9 cellular contexts compared by ENCODE assay signal in genomic region chrX:41558531-41558930, GRCh38.
DNase-seq lines count a peak whose midpoint lies in the region; ATAC-seq and TF ChIP-seq lines count a peak whose summit lies in the region.
"Had no signal": no experiment of that assay in that cellular context is flagged by ENCODE, and none has a peak within 500 bp of the region (broad histone marks: within the 10 kb centered on the region; RNA-seq: fewer than 3 reads in every experiment).

No MANE protein-coding gene starts in this region.

- H3K4me1 ChIP-seq in left lung = peaks cover 0 to 26% of the 10 kb centered on the region in 2 donors

- TF ChIP-seq CTCF in CD14-positive monocyte (IDR thresholded peaks at IDR 0.05) (peak; percentile 64), HFF-Myc (IDR thresholded peaks at IDR 0.05; ENCODE audit: low read depth, low read length, missing control alignments) (peak; percentile 4), left lung (IDR thresholded peaks at IDR 0.05) (peak in 1 of 2 donors; percentile 24)
- TF ChIP-seq CTCF in activated CD8-positive, alpha-beta T cell treated with anti-CD3 and anti-CD28 coated beads for 36 hours (IDR thresholded peaks at IDR 0.05) = peak; percentile 52

- no peak overlapping the region for H3K4me3 ChIP-seq in HFF-Myc (replicated peaks; ENCODE audit: low read depth, low read length)
- no peak overlapping the region for H3K4me3 ChIP-seq in left lung

- intact Hi-C loops in CD14-positive monocyte (cut with micrococcal nuclease) (loop anchor here (10.0 kb wide), 1 partner anchor 206 kb away; no protein-coding TSS in a partner anchor), left lung (cut with DNase I) (no loop called here)
- intact Hi-C loops in activated CD8-positive, alpha-beta T cell treated with anti-CD3 and anti-CD28 coated beads for 36 hours (cut with micrococcal nuclease) = loop anchor here (10.0 kb wide), 1 partner anchor 196 kb away; no protein-coding TSS in a partner anchor
- intact Hi-C loops in activated T-helper 2 cell treated with anti-CD3 and anti-CD28 coated beads, Interferon-gamma antibody, Interleukin-2, Interleukin-4, amounts not matched to agents 10 μg/mL and 5 μg/mL and 100 μg/mL, durations not matched to agents 14 hours and 24 hours and 36 hours (cut with micrococcal nuclease) = loop anchor here (5.0 kb wide), 1 partner anchor 109 kb away; no protein-coding TSS in a partner anchor

- POLR2A ChIA-PET in activated CD8-positive, alpha-beta T cell treated with anti-CD3 and anti-CD28 coated beads for 36 hours (lab: Charles Lee) = no interaction called here

- H3K4me1 Mint-ChIP-seq in CD14-positive monocyte = peaks cover 19% of the 10 kb centered on the region
- H3K4me1 Mint-ChIP-seq in activated CD8-positive, alpha-beta T cell treated with anti-CD3 and anti-CD28 coated beads for 36 hours (ENCODE audit: low read depth) = peaks cover 41% of the 10 kb centered on the region
- peaks cover 33% of the 10 kb centered on the region for H3K4me1 Mint-ChIP-seq in activated T-helper 2 cell treated with anti-CD3 and anti-CD28 coated beads, Interferon-gamma antibody, Interleukin-2, Interleukin-4, amounts not matched to agents 10 μg/mL and 5 μg/mL and 100 μg/mL, durations not matched to agents 14 hours and 24 hours and 36 hours (ENCODE audit: low read depth)

- CTCF ChIA-PET in activated CD8-positive, alpha-beta T cell treated with anti-CD3 and anti-CD28 coated beads for 36 hours (lab: Charles Lee) = interaction anchor here (1.1 to 1.7 kb wide), 3 partner anchors 173 to 202 kb away, joined by 3 to 20 read pairs (median 3); no protein-coding TSS in a partner anchor

- peak overlapping the region in 1 of 2 donors; percentile 73 for H3K27ac ChIP-seq in left lung

- H3K27ac Mint-ChIP-seq in CD14-positive monocyte = peak overlapping the region in 5 of 7 donors; percentile 25 to 75 (median 72)
- H3K27ac Mint-ChIP-seq in activated CD8-positive, alpha-beta T cell treated with anti-CD3 and anti-CD28 coated beads for 36 hours = no peak overlapping the region
- H3K27ac Mint-ChIP-seq in activated T-helper 2 cell treated with anti-CD3 and anti-CD28 coated beads, Interferon-gamma antibody, Interleukin-2, Interleukin-4, amounts not matched to agents 10 μg/mL and 5 μg/mL and 100 μg/mL, durations not matched to agents 14 hours and 24 hours and 36 hours = no peak overlapping the region

- no peaks in the 10 kb centered on the region for H3K36me3 ChIP-seq in left lung

- no peak overlapping the region for H3K4me3 Mint-ChIP-seq in CD14-positive monocyte
- H3K4me3 Mint-ChIP-seq in activated CD8-positive, alpha-beta T cell treated with anti-CD3 and anti-CD28 coated beads for 36 hours = no peak overlapping the region
- no peak overlapping the region for H3K4me3 Mint-ChIP-seq in activated T-helper 2 cell treated with anti-CD3 and anti-CD28 coated beads, Interferon-gamma antibody, Interleukin-2, Interleukin-4, amounts not matched to agents 10 μg/mL and 5 μg/mL and 100 μg/mL, durations not matched to agents 14 hours and 24 hours and 36 hours (ENCODE audit: low read depth)
- H3K4me3 Mint-ChIP-seq: central memory CD8-positive, alpha-beta T cell had no signal

- peaks cover 0 to 13% of the 10 kb centered on the region in 2 donors for H3K27me3 ChIP-seq in left lung

- peaks cover 0 to 2% of the 10 kb centered on the region in 2 donors for H3K36me3 Mint-ChIP-seq in CD14-positive monocyte
- peaks cover 3% of the 10 kb centered on the region for H3K36me3 Mint-ChIP-seq in activated CD8-positive, alpha-beta T cell treated with anti-CD3 and anti-CD28 coated beads for 36 hours (ENCODE audit: low read depth)
- peaks cover 6% of the 10 kb centered on the region for H3K36me3 Mint-ChIP-seq in activated T-helper 2 cell treated with anti-CD3 and anti-CD28 coated beads, Interferon-gamma antibody, Interleukin-2, Interleukin-4, amounts not matched to agents 10 μg/mL and 5 μg/mL and 100 μg/mL, durations not matched to agents 14 hours and 24 hours and 36 hours (ENCODE audit: low read depth)

- no peak for DNase-seq in CD14-positive monocyte (ENCODE audit: low spot score)
- DNase-seq in HFF-Myc (ENCODE audit: extremely low read depth, low read depth) = no peak
- DNase-seq in activated CD8-positive, alpha-beta T cell treated with anti-CD3 and anti-CD28 coated beads for 36 hours = peak; percentile 7
- DNase-seq in left lung = no peak
- no peak for DNase-seq in activated T-helper 2 cell treated with anti-CD3 and anti-CD28 coated beads, Interferon-gamma antibody, Interleukin-2, Interleukin-4, amounts not matched to agents 10 μg/mL and 5 μg/mL and 100 μg/mL, durations not matched to agents 14 hours and 24 hours and 36 hours (ENCODE audit: low spot score)
- no peak for DNase-seq in DMS79 treated with DMSO at 0.1 percent for 48 hours (lab: John Stamatoyannopoulos, UW)

- H3K9me3 Mint-ChIP-seq in CD14-positive monocyte = no peaks in the 10 kb centered on the region
- no peaks in the 10 kb centered on the region for H3K9me3 Mint-ChIP-seq in activated CD8-positive, alpha-beta T cell treated with anti-CD3 and anti-CD28 coated beads for 36 hours
- H3K9me3 Mint-ChIP-seq in activated T-helper 2 cell treated with anti-CD3 and anti-CD28 coated beads, Interferon-gamma antibody, Interleukin-2, Interleukin-4, amounts not matched to agents 10 μg/mL and 5 μg/mL and 100 μg/mL, durations not matched to agents 14 hours and 24 hours and 36 hours = no peaks in the 10 kb centered on the region
- H3K9me3 Mint-ChIP-seq: central memory CD8-positive, alpha-beta T cell had no signal

- H3K27me3 Mint-ChIP-seq in CD14-positive monocyte (ENCODE audit: low read depth in 3 of 3) = peaks cover 0 to 4% (median 0%) of the 10 kb centered on the region in 3 donors
- no peaks in the 10 kb centered on the region for H3K27me3 Mint-ChIP-seq in activated CD8-positive, alpha-beta T cell treated with anti-CD3 and anti-CD28 coated beads for 36 hours
- H3K27me3 Mint-ChIP-seq in activated T-helper 2 cell treated with anti-CD3 and anti-CD28 coated beads, Interferon-gamma antibody, Interleukin-2, Interleukin-4, amounts not matched to agents 10 μg/mL and 5 μg/mL and 100 μg/mL, durations not matched to agents 14 hours and 24 hours and 36 hours (ENCODE audit: low read depth) = no peaks in the 10 kb centered on the region
- H3K27me3 Mint-ChIP-seq: central memory CD8-positive, alpha-beta T cell had no signal

- no peak for ATAC-seq in activated CD8-positive, alpha-beta T cell treated with anti-CD3 and anti-CD28 coated beads for 36 hours
- ATAC-seq in left lung (peak; percentile 64), GM19023 (IDR thresholded peaks at IDR 0.05; ENCODE audit: unreplicated experiment) (no peak), HG03571 (IDR thresholded peaks at IDR 0.05; ENCODE audit: unreplicated experiment) (no peak)

- H3K9me3 ChIP-seq in left lung = no peaks in the 10 kb centered on the region

Comparison
In these comparisons a context has a peak if more than half of its experiments do, and no peak if none do; other contexts are left out.
1. H3K27ac Mint-ChIP-seq: peak in CD14-positive monocyte (5 of 7); none in activated CD8-positive, alpha-beta T cell treated with anti-CD3 and anti-CD28 coated beads for 36 hours (single experiment) and activated T-helper 2 cell treated with anti-CD3 and anti-CD28 coated beads, Interferon-gamma antibody, Interleukin-2, Interleukin-4, amounts not matched to agents 10 μg/mL and 5 μg/mL and 100 μg/mL, durations not matched to agents 14 hours and 24 hours and 36 hours (single experiment).
2. intact Hi-C loops: an anchor here in CD14-positive monocyte (10.0 kb wide), activated CD8-positive, alpha-beta T cell treated with anti-CD3 and anti-CD28 coated beads for 36 hours (10.0 kb wide) and activated T-helper 2 cell treated with anti-CD3 and anti-CD28 coated beads, Interferon-gamma antibody, Interleukin-2, Interleukin-4, amounts not matched to agents 10 μg/mL and 5 μg/mL and 100 μg/mL, durations not matched to agents 14 hours and 24 hours and 36 hours (5.0 kb wide); none called in left lung.